Comparison of ENCODE assay signal across 30 cellular contexts in the genomic region with DNA sequence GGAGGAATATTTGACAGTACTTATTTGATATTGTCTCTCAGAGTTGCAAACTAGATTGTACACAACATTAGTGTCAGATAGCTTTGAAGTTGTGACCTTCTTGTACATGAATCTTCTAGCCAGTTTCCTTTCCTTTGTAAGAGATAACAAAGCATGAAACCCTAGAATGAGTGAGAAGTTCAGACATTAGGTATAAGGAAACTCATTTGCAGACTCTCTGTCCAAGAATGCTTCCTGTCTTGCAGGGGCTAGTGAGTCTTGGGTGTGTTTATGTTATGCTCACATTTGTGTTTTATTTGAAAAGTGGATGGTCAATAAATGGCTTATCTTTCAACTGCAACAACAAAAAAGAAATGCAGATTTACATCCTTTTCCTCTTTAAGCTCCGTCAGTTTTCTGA. TPM values are rescaled to one million over a fixed set of nuclear protein-coding genes. Genes with fewer than 3 reads are reported as not detected.
"Had no signal": no experiment of that assay in that cellular context is flagged by ENCODE, and none has a peak within 500 bp of the region (broad histone marks: within the 10 kb centered on the region; RNA-seq: fewer than 3 reads in every experiment).

No MANE protein-coding gene starts in this region.

- H3K36me3 ChIP-seq: ascending aorta had no signal

- H3K27ac ChIP-seq: ascending aorta, body of pancreas had no signal

- H3K9me3 Mint-ChIP-seq: activated naive CD8-positive, alpha-beta T cell treated with anti-CD3 and anti-CD28 coated beads, Interleukin-2, amount 50 U/mL, for 24 hours; activated T-cell treated with anti-CD3 and anti-CD28 coated beads, Interleukin-2, amount 50 U/mL, for 24 hours; activated T-helper 1 cell treated with anti-CD3 and anti-CD28 coated beads, Interleukin-12 subunit alpha, Interleukin-12 subunit beta, Interleukin-2, Interleukin-4 antibody, amounts not matched to agents 30 ng/mL and 10 ng/mL and 1 ng/mL, durations not matched to agents 14 hours and 24 hours and 36 hours; central memory CD8-positive, alpha-beta T cell; T-helper 1 cell treated with Interleukin-12 subunit alpha and Interleukin-12 subunit beta and Interleukin-4 antibody, amounts not matched to agents 30 μg/mL and 1 μg/mL, for 36 hours had no signal

- H3K4me3 ChIP-seq: ascending aorta, body of pancreas had no signal

- H3K4me1 ChIP-seq: ascending aorta had no signal

- H3K4me1 Mint-ChIP-seq: activated naive CD8-positive, alpha-beta T cell treated with anti-CD3 and anti-CD28 coated beads, Interleukin-2, amount 50 U/mL, for 24 hours had no signal

- DNase-seq: activated CD4-positive, alpha-beta T cell treated with anti-CD3 and anti-CD28 coated beads for 48 hours; activated CD4-positive, alpha-beta T cell treated with anti-CD3 and anti-CD28 coated beads, Interleukin-2, amount 50 U/mL, for 4 hours; activated CD4-positive, CD25-positive, alpha-beta regulatory T cell treated with anti-CD3 and anti-CD28 coated beads, Interleukin-2, amount 50 U/mL, for 72 hours; activated CD8-positive, alpha-beta T cell treated with anti-CD3 and anti-CD28 coated beads, Interleukin-2, amount 10 ng/mL, durations not matched to agents 7 days and 5 days; activated effector memory CD4-positive, alpha-beta T cell treated with Interleukin-2 at 50 U/mL for 16 hours; activated naive CD4-positive, alpha-beta T cell; activated naive CD8-positive, alpha-beta T cell treated with anti-CD3 and anti-CD28 coated beads, Interleukin-2, amount 50 U/mL, for 24 hours; activated T-cell treated with anti-CD3 and anti-CD28 coated beads, Interleukin-2, amount 50 U/mL, for 24 hours; amniotic stem cell; body of pancreas; NCI-H1092; NCI-H1417; NCI-H2029; NCI-H2107; NCI-H2171 treated with DMSO at 0.1 percent for 48 hours; NCI-H226; NCI-H526; PC-3; SHP77; T-helper 9 cell had no signal

- H3K9me3 ChIP-seq: ascending aorta, body of pancreas had no signal

- H3K36me3 Mint-ChIP-seq: activated naive CD4-positive, alpha-beta T cell treated with anti-CD3 and anti-CD28 coated beads, Interleukin-2, amount 50 U/mL, for 72 hours; WTC11 had no signal

- FAIRE-seq: RCC 7860 had no signal

- H3K27ac Mint-ChIP-seq: activated CD8-positive, alpha-beta T cell treated with anti-CD3 and anti-CD28 coated beads, Interleukin-2, amount 10 ng/mL, durations not matched to agents 7 days and 5 days; activated naive CD4-positive, alpha-beta T cell treated with anti-CD3 and anti-CD28 coated beads, Interleukin-2, amount 50 U/mL, for 72 hours; activated naive CD8-positive, alpha-beta T cell treated with anti-CD3 and anti-CD28 coated beads, Interleukin-2, amount 50 U/mL, for 24 hours; activated T-cell treated with anti-CD3 and anti-CD28 coated beads, Interleukin-2, amount 50 U/mL, for 24 hours; activated T-helper 1 cell treated with anti-CD3 and anti-CD28 coated beads, Interleukin-12 subunit alpha, Interleukin-12 subunit beta, Interleukin-2, Interleukin-4 antibody, amounts not matched to agents 30 ng/mL and 10 ng/mL and 1 ng/mL, durations not matched to agents 14 hours and 24 hours and 36 hours; T-helper 1 cell treated with Interleukin-12 subunit alpha and Interleukin-12 subunit beta and Interleukin-4 antibody, amounts not matched to agents 30 μg/mL and 1 μg/mL, for 36 hours; WTC11 had no signal

- H3K4me3 Mint-ChIP-seq: activated CD8-positive, alpha-beta T cell treated with anti-CD3 and anti-CD28 coated beads, Interleukin-2, amount 10 ng/mL, durations not matched to agents 7 days and 5 days; activated naive CD8-positive, alpha-beta T cell treated with anti-CD3 and anti-CD28 coated beads, Interleukin-2, amount 50 U/mL, for 24 hours; activated T-cell treated with anti-CD3 and anti-CD28 coated beads, Interleukin-2, amount 50 U/mL, for 24 hours; activated T-helper 1 cell treated with anti-CD3 and anti-CD28 coated beads, Interleukin-12 subunit alpha, Interleukin-12 subunit beta, Interleukin-2, Interleukin-4 antibody, amounts not matched to agents 30 ng/mL and 10 ng/mL and 1 ng/mL, durations not matched to agents 14 hours and 24 hours and 36 hours; central memory CD8-positive, alpha-beta T cell; T-helper 1 cell treated with Interleukin-12 subunit alpha and Interleukin-12 subunit beta and Interleukin-4 antibody, amounts not matched to agents 30 μg/mL and 1 μg/mL, for 36 hours; WTC11 had no signal

- H3K27me3 ChIP-seq: ascending aorta, body of pancreas had no signal

- ATAC-seq: activated CD8-positive, alpha-beta T cell treated with anti-CD3 and anti-CD28 coated beads, Interleukin-2, amount 10 ng/mL, durations not matched to agents 7 days and 5 days; activated naive CD4-positive, alpha-beta T cell treated with anti-CD3 and anti-CD28 coated beads, Interleukin-2, amount 50 U/mL, for 72 hours; activated naive CD8-positive, alpha-beta T cell treated with anti-CD3 and anti-CD28 coated beads, Interleukin-2, amount 50 U/mL, for 24 hours; body of pancreas; PC-3; WTC11 had no signal

RNA-seq across cellular contexts. Expression of a gene that starts 1.4 kb away (rescaled TPM):
- total RNA-seq: activated CD8-positive, alpha-beta T cell treated with anti-CD3 and anti-CD28 coated beads, Interleukin-2, amount 10 ng/mL, durations not matched to agents 7 days and 5 days; activated naive CD4-positive, alpha-beta T cell treated with anti-CD3 and anti-CD28 coated beads, Interleukin-2, amount 50 U/mL, for 72 hours; activated T-helper 1 cell treated with anti-CD3 and anti-CD28 coated beads, Interleukin-12 subunit alpha, Interleukin-12 subunit beta, Interleukin-2, Interleukin-4 antibody, amounts not matched to agents 30 ng/mL and 10 ng/mL and 1 ng/mL, durations not matched to agents 14 hours and 24 hours and 36 hours; ascending aorta; body of pancreas; MCF 10A; NCI-H460; PC-3; SK-MEL-5; WTC11 had no signal
